In genomic region chr9:133397370-133397769, GRCh38 we compare ENCODE assay signal across 17 cellular contexts. TPM values are rescaled to one million over a fixed set of nuclear protein-coding genes. Genes with fewer than 3 reads are reported as not detected.
DNase-seq lines count a peak whose midpoint lies in the region; ATAC-seq, FAIRE-seq and TF ChIP-seq lines count a peak whose summit lies in the region.
"Had no signal": no experiment of that assay in that cellular context is flagged by ENCODE, and none has a peak within 500 bp of the region (broad histone marks: within the 10 kb centered on the region; RNA-seq: fewer than 3 reads in every experiment).

No MANE protein-coding gene starts in this region.

- H3K27me3 Mint-ChIP-seq in neural crest cell (ENCODE audit: low read depth), result peaks cover 9% of the 10 kb centered on the region
- H3K27me3 Mint-ChIP-seq: B cell; CD4-positive, alpha-beta T cell; IgD-negative memory B cell had no signal

- peak; percentile 4 to 6; a peak in 3 of 6 replicates for ATAC-seq in A549
- ATAC-seq in GM21526 (IDR thresholded peaks at IDR 0.05; ENCODE audit: low FRiP score, unreplicated experiment), result no peak

- intact Hi-C loops in esophagus muscularis mucosa (cut with DNase I), result no loop called here

- no peak for FAIRE-seq in A549 (lab: Jason Lieb, UNC)
- FAIRE-seq: G401.6, GM12892, H54 had no signal

- peak overlapping the region; percentile 25 for H3K4me3 Mint-ChIP-seq in neural crest cell
- H3K4me3 Mint-ChIP-seq: B cell; CD4-positive, alpha-beta T cell had no signal

- TF ChIP-seq RAD21 in A549 (conservative IDR thresholded peaks at IDR 0.05 in 1 of 2, IDR thresholded peaks at IDR 0.05 in 1 of 2), result no peak

- H3K4me2 ChIP-seq in A549, result no peak overlapping the region
- H3K4me2 ChIP-seq: KMS-11 had no signal

- H3K27ac Mint-ChIP-seq in neural crest cell (ENCODE audit: unreplicated experiment), result no peak overlapping the region
- H3K27ac Mint-ChIP-seq: B cell; CD4-positive, alpha-beta T cell had no signal

- H3K9me3 ChIP-seq in A549 (no peaks in the 10 kb centered on the region), HEK293 (ENCODE audit: control insufficient read depth, insufficient read depth, low read depth, low read length) (no peaks in the 10 kb centered on the region), esophagus muscularis mucosa (no peaks in the 10 kb centered on the region)

- TF ChIP-seq CTCF in A549 (IDR thresholded peaks at IDR 0.05) (no peak), HEK293 (tag by site-specific recombination; IDR thresholded peaks at IDR 0.05) (no peak), neural crest cell (conservative IDR thresholded peaks at IDR 0.05) (no peak), esophagus muscularis mucosa (IDR thresholded peaks at IDR 0.05) (no peak)

- CTCF ChIA-PET in A549 (lab: Yijun Ruan, JAX), result interaction anchor here (1.0 to 4.4 kb wide), 8 partner anchors 8 to 92 kb away, joined by 3 to 21 read pairs (median 4); no protein-coding TSS in a partner anchor
- CTCF ChIA-PET in HEK293 (lab: Yijun Ruan, JAX), result interaction anchor here (0.5 to 1.4 kb wide), 4 partner anchors 9 to 91 kb away, joined by 3 to 9 read pairs (median 4); no protein-coding TSS in a partner anchor

- H3K27me3 ChIP-seq in esophagus muscularis mucosa, result peaks cover 0 to 45% (median 9%) of the 10 kb centered on the region in 4 donors

- H3K27ac ChIP-seq in A549 (no peak overlapping the region), HEK293 (ENCODE audit: extremely low read depth, low read depth, low read length) (no peak overlapping the region), esophagus muscularis mucosa (replicated peaks in 1 of 4) (no peak overlapping the region)
- H3K27ac ChIP-seq: KMS-11 had no signal

- TF ChIP-seq EP300 in A549 (IDR thresholded peaks at IDR 0.05) (no peak), esophagus muscularis mucosa (IDR thresholded peaks at IDR 0.05) (no peak)

- H3K4me3 ChIP-seq in A549 (no peak overlapping the region), HEK293 (ENCODE audit: low read depth, low read length) (no peak overlapping the region), esophagus muscularis mucosa (no peak overlapping the region)

- 74% methylated on average over 6 of the region's 6 CpGs for WGBS in A549 (ENCODE audit: missing lambda C conversion rate)
- WGBS in esophagus muscularis mucosa, result 84% methylated on average over 6 of the region's 6 CpGs

- DNase-seq in A549 (ENCODE audit: low read depth in 1 of 2, low spot score in 1 of 2) (no peak), neural crest cell (ENCODE audit: low read depth, low spot score) (no peak), NOMO-1 (lab: John Stamatoyannopoulos, UW; ENCODE audit: unreplicated experiment in 2 of 2) (no peak), esophagus muscularis mucosa (ENCODE audit: extremely low spot score) (no peak)
- DNase-seq: C1 segment of cervical spinal cord; Calu3; CD4-positive, alpha-beta T cell; DMS79 had no signal

- H3K36me3 ChIP-seq in HEK293 (ENCODE audit: control insufficient read depth in 2 of 2, insufficient read depth in 1 of 2, low read length in 2 of 2) (peaks cover 0 to 10% of the 10 kb centered on the region in 2 experiments; a peak in 1 of 3 replicates), esophagus muscularis mucosa (peaks cover 0 to 16% (median 8%) of the 10 kb centered on the region in 4 donors)

- H3K36me3 Mint-ChIP-seq in neural crest cell (ENCODE audit: low read depth), result no peaks in the 10 kb centered on the region
- H3K36me3 Mint-ChIP-seq: IgD-negative memory B cell had no signal

- no peaks in the 10 kb centered on the region for H3K4me1 Mint-ChIP-seq in neural crest cell
- H3K4me1 Mint-ChIP-seq: B cell, IgD-negative memory B cell had no signal

- TF ChIP-seq POLR2A in A549 (IDR thresholded peaks at IDR 0.05; ENCODE audit: low read length), result no peak
- TF ChIP-seq POLR2A in esophagus muscularis mucosa (IDR thresholded peaks at IDR 0.05; ENCODE audit: low read depth), result no peak

- no peaks in the 10 kb centered on the region for H3K4me1 ChIP-seq in A549
- H3K4me1 ChIP-seq in HEK293 (ENCODE audit: control insufficient read depth, insufficient read depth, low read length), result no peaks in the 10 kb centered on the region
- no peaks in the 10 kb centered on the region for H3K4me1 ChIP-seq in esophagus muscularis mucosa

- H3K9me3 Mint-ChIP-seq in neural crest cell, result no peaks in the 10 kb centered on the region
- H3K9me3 Mint-ChIP-seq: CD4-positive, alpha-beta T cell; IgD-negative memory B cell had no signal

- POLR2A ChIA-PET in A549 (lab: Yijun Ruan, JAX), result no interaction called here
- POLR2A ChIA-PET in HEK293 (lab: Yijun Ruan, JAX), result no interaction called here

TF ChIP-seq in A549, 52 proteins besides CTCF, POLR2A, EP300 and RAD21:
- no peak for TF ChIP-seq CBX2 (IDR thresholded peaks at IDR 0.05; ENCODE audit: borderline replicate concordance, low read depth)
- no peak for TF ChIP-seq BHLHE40 (IDR thresholded peaks at IDR 0.05; ENCODE audit: low read depth, low read length)
- no peak for TF ChIP-seq HEYL (CRISPR knock-in tag; IDR thresholded peaks at IDR 0.05)
- no peak for TF ChIP-seq POLR2AphosphoS2 (conservative IDR thresholded peaks at IDR 0.05; ENCODE audit: low read length)
- no peak for TF ChIP-seq GATA3 (IDR thresholded peaks at IDR 0.05; ENCODE audit: borderline replicate concordance)
- no peak for TF ChIP-seq ZNF302 (CRISPR knock-in tag; IDR thresholded peaks at IDR 0.05)
- TF ChIP-seq RCOR1 (IDR thresholded peaks at IDR 0.05; ENCODE audit: low read depth, low read length), result no peak
- TF ChIP-seq SREBF2 (IDR thresholded peaks at IDR 0.05), result no peak
- TF ChIP-seq RNF2 (IDR thresholded peaks at IDR 0.05; ENCODE audit: borderline replicate concordance, low read depth), result no peak
- no peak for TF ChIP-seq HOXA7 (CRISPR knock-in tag; IDR thresholded peaks at IDR 0.05)
TF ChIP-seq in A549: peak in this region for 0.

TF ChIP-seq in HEK293, 187 proteins besides CTCF, POLR2A, EP300 and RAD21 (continues in another document):
- TF ChIP-seq ZFHX2 (tag by site-specific recombination; conservative IDR thresholded peaks at IDR 0.05), result peak; percentile 48
- no peak for TF ChIP-seq ZNF514 (tag by site-specific recombination; IDR thresholded peaks at IDR 0.05)
- TF ChIP-seq ZSCAN16 (tag by site-specific recombination; IDR thresholded peaks at IDR 0.05), result no peak
- no peak for TF ChIP-seq KLF1 (tag by site-specific recombination; IDR thresholded peaks at IDR 0.05)
- no peak for TF ChIP-seq ZNF112 (tag by site-specific recombination; IDR thresholded peaks at IDR 0.05)
- TF ChIP-seq ZNF600 (tag by site-specific recombination; IDR thresholded peaks at IDR 0.05), result no peak
- TF ChIP-seq BCL11A (tag by site-specific recombination; IDR thresholded peaks at IDR 0.05; ENCODE audit: low read depth), result no peak
- no peak for TF ChIP-seq FEZF1 (tag by site-specific recombination; IDR thresholded peaks at IDR 0.05)
- no peak for TF ChIP-seq ZIC2 (tag by site-specific recombination; IDR thresholded peaks at IDR 0.05)

RNA-seq across cellular contexts. Expression of gene REXO4, which starts 20.4 kb away (rescaled TPM):
- polyA plus RNA-seq in A549 (2011; rRNA removed), result 20.6 and 25.8 TPM in 2 replicates
- 30.5 and 32.8 TPM in 2 replicates for polyA plus RNA-seq in A549 (2012; cell fraction: cytosol; rRNA removed)
- polyA plus RNA-seq in A549 (2012; cell fraction: nucleus; rRNA removed), result 23.8 and 25.0 TPM in 2 replicates
- 30.3 to 31.7 TPM (median 31.0 TPM) in 3 replicates for polyA plus RNA-seq in A549 (2017; fragmentation: RNase III; extraction: RNeasy Plus Mini Kit Qiagen cat#74134 plus additional on column Dnase treatment)
- polyA minus RNA-seq in A549 (2011; rRNA and poly(A)+ RNA removed), result 12.6 and 13.4 TPM in 2 replicates
- total RNA-seq in neural crest cell, result 34.0 and 35.4 TPM in 2 replicates
- 10 to 100 TPM; 15.0 to 28.9 (median 22.4) TPM for total RNA-seq in esophagus muscularis mucosa

RNA-seq across cellular contexts. Expression of gene STKLD1, which starts 21.2 kb away (rescaled TPM):
- polyA plus RNA-seq in A549 (2011; rRNA removed) (1.1 and 1.6 TPM in 2 replicates), A549 (2017; fragmentation: RNase III; extraction: RNeasy Plus Mini Kit Qiagen cat#74134 plus additional on column Dnase treatment) (0.29 to 1.4 TPM (median 1.2 TPM) in 3 replicates)
- 0.67 and 0.79 TPM in 2 replicates for polyA plus RNA-seq in A549 (2012; cell fraction: cytosol; rRNA removed)
- 0.82 and 0.91 TPM in 2 replicates for polyA plus RNA-seq in A549 (2012; cell fraction: nucleus; rRNA removed)
- polyA minus RNA-seq in A549 (2011; rRNA and poly(A)+ RNA removed), result not detected in 2 replicates
- total RNA-seq in neural crest cell (2.8 and 2.9 TPM in 2 replicates), esophagus muscularis mucosa (1 to 10 TPM in 2 of 4 donors, under 1 TPM in 1, not detected in 1; 0.26 to 2.1 (median 1.0) TPM)
- total RNA-seq: HT-29 had no signal

RNA-seq across cellular contexts. Expression of gene SURF4, which starts 21.5 kb away (rescaled TPM):
- 169 and 174 TPM in 2 replicates for polyA plus RNA-seq in A549 (2011; rRNA removed)
- 138 and 190 TPM in 2 replicates for polyA plus RNA-seq in A549 (2012; cell fraction: cytosol; rRNA removed)
- 185 and 190 TPM in 2 replicates for polyA plus RNA-seq in A549 (2012; cell fraction: nucleus; rRNA removed)
- polyA plus RNA-seq in A549 (2017; fragmentation: RNase III; extraction: RNeasy Plus Mini Kit Qiagen cat#74134 plus additional on column Dnase treatment), result 140 to 159 TPM (median 158 TPM) in 3 replicates
- polyA minus RNA-seq in A549 (2011; rRNA and poly(A)+ RNA removed), result 172 and 248 TPM in 2 replicates
- total RNA-seq in neural crest cell, result 121 and 136 TPM in 2 replicates
- total RNA-seq in esophagus muscularis mucosa, result 100 to 1,000 TPM in 3 of 4 donors, 10 to 100 TPM in 1; 83.9 to 139 (median 127) TPM

RNA-seq across cellular contexts. Expression of gene ADAMTS13, which starts 24.8 kb away (rescaled TPM):
- polyA plus RNA-seq in A549 (2011; rRNA removed), result 0.80 and 1.2 TPM in 2 replicates
- 0.89 and 0.95 TPM in 2 replicates for polyA plus RNA-seq in A549 (2012; cell fraction: cytosol; rRNA removed)
- polyA plus RNA-seq in A549 (2012; cell fraction: nucleus; rRNA removed), result 8.6 TPM in 2 replicates
- 0.94 to 1.7 TPM (median 0.98 TPM) in 3 replicates for polyA plus RNA-seq in A549 (2017; fragmentation: RNase III; extraction: RNeasy Plus Mini Kit Qiagen cat#74134 plus additional on column Dnase treatment)
- polyA minus RNA-seq in A549 (2011; rRNA and poly(A)+ RNA removed), result 0.70 and 0.83 TPM in 2 replicates
- 5.8 and 6.0 TPM in 2 replicates for total RNA-seq in neural crest cell
- total RNA-seq in esophagus muscularis mucosa, result 1 to 10 TPM; 1.3 to 1.7 (median 1.4) TPM

RNA-seq across cellular contexts. Expression of gene SURF2, which starts 41.0 kb away (rescaled TPM):
- polyA plus RNA-seq in A549 (2011; rRNA removed) (15.4 and 25.2 TPM in 2 replicates), A549 (2017; fragmentation: RNase III; extraction: RNeasy Plus Mini Kit Qiagen cat#74134 plus additional on column Dnase treatment) (34.9 to 36.9 TPM (median 35.6 TPM) in 3 replicates)
- 56.1 and 56.8 TPM in 2 replicates for polyA plus RNA-seq in A549 (2012; cell fraction: cytosol; rRNA removed)
- polyA plus RNA-seq in A549 (2012; cell fraction: nucleus; rRNA removed), result 26.9 and 34.3 TPM in 2 replicates
- 8.1 and 8.4 TPM in 2 replicates for polyA minus RNA-seq in A549 (2011; rRNA and poly(A)+ RNA removed)
- total RNA-seq in neural crest cell (31.8 and 34.3 TPM in 2 replicates), esophagus muscularis mucosa (10 to 100 TPM; 16.1 to 36.4 (median 28.7) TPM)
